In genomic region chr6:76222189-76222588, GRCh38 we compare ENCODE assay signal across 1 cellular context.
A peak's percentile ranks its signal among the peaks of the same experiment; 100 is the strongest.
TF ChIP-seq lines count a peak whose summit lies in the region.

No MANE protein-coding gene starts in this region.

TF ChIP-seq in neural cell, 6 proteins besides CTCF, POLR2A, EP300 and RAD21 (continued from another document):
- peak; percentile 52 for TF ChIP-seq REST (IDR thresholded peaks at IDR 0.05; ENCODE audit: borderline replicate concordance)
- peak; percentile 65 for TF ChIP-seq POLR2AphosphoS5 (IDR thresholded peaks at IDR 0.05)
- no peak for TF ChIP-seq MXI1 (conservative IDR thresholded peaks at IDR 0.05; ENCODE audit: poor library complexity, severe bottlenecking)
